Comparison of ENCODE assay signal across 8 cellular contexts in the genomic region with DNA sequence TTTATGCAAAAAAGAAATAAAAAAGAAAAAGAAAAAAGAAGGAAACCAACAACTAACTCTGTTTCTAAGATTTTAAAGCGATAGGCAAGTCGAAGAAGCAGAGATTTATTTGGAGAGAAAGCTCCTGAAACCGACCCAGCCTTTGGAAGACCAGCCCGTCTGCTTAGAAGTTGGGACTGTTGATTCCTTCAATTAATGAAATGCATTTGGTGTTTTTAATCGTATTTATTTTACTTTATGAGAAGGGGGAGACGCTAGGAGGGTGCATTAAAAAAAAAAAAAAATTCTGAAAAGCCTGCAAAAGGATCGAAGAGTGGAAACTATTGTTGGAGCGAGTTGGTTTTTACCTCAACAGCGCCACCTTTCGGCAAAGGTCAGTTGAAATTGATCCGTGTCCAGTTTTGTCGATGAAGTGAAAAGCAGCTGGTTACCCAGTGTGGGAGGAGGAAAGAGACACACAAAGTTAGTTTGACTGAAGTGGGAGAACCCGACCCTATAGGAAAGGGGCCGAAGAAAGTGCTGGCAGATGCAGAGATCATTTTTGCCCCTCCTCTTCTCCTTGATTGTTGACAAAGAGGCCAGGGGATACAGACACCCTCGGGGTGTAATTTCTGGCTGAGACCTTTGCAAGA. TPM values are rescaled to one million over a fixed set of nuclear protein-coding genes. Genes with fewer than 3 reads are reported as not detected.
DNase-seq lines count a peak whose midpoint lies in the region; ATAC-seq, FAIRE-seq and TF ChIP-seq lines count a peak whose summit lies in the region.

No MANE protein-coding gene starts in this region.

- DNase-seq in GDM1 (lab: John Stamatoyannopoulos, UW) (peak; percentile 27), NCI-H1092 (lab: John Stamatoyannopoulos, UW) (peak; percentile 59), T-helper 9 cell (peak; percentile 94), K562 (ENCODE audit: extremely low read depth in 1 of 4, low spot score in 3 of 4) (peak; percentile 60 to 76 (median 64)), iPS DF 4.7 (ENCODE audit: extremely low read depth, low spot score) (peak; percentile 78), retinal pigment epithelial cell (ENCODE audit: low read depth) (peak; percentile 46)

- H3K36me3 ChIP-seq in K562 (ENCODE audit: control insufficient read depth, insufficient read depth, low read length) = no peaks in the 10 kb centered on the region

- TF ChIP-seq CTCF in K562 (IDR thresholded peaks at IDR 0.05 in 2 of 3, conservative IDR thresholded peaks at IDR 0.05 in 1 of 3; ENCODE audit: insufficient read depth in 2 of 3, low read depth in 1 of 3, low read length in 3 of 3) (peak; percentile 62 to 85 (median 82)), retinal pigment epithelial cell (conservative IDR thresholded peaks at IDR 0.05; ENCODE audit: low read depth, low read length) (peak; percentile 69)

- peaks cover 0 to 27% of the 10 kb centered on the region in 2 experiments; a peak in 3 of 5 replicates for H3K4me1 ChIP-seq in K562 (replicated peaks in 1 of 2; ENCODE audit: control insufficient read depth in 2 of 2, insufficient read depth in 2 of 2, low read length in 2 of 2)

- no peak overlapping the region for H3K4me2 ChIP-seq in K562 (ENCODE audit: insufficient read depth, low read length)

- no peaks in the 10 kb centered on the region for H3K79me2 ChIP-seq in K562 (ENCODE audit: control insufficient read depth, insufficient read depth, low read length)

- peak; percentile 54 to 77 for TF ChIP-seq RAD21 in K562 (CRISPR knock-in tag; conservative IDR thresholded peaks at IDR 0.05 in 1 of 2, IDR thresholded peaks at IDR 0.05 in 1 of 2)

- no TSS peak for BruUV-seq in K562 (replicated peaks; lab: Mats Ljungman, UMichigan)

- H2AFZ ChIP-seq in K562 (ENCODE audit: low read depth, low read length) = peak overlapping the region; percentile 19; the same call in 1 of the 2 replicates

- H3K9ac ChIP-seq in K562 (ENCODE audit: insufficient read depth in 1 of 2, low read depth in 2 of 2, low read length in 2 of 2) = no peak overlapping the region

- TF ChIP-seq EP300 in K562 (IDR thresholded peaks at IDR 0.05; ENCODE audit: low read length) = 0 out of 2 replicates have a peak, but pooled peaks have one; percentile 11

- no peaks in the 10 kb centered on the region for H4K20me1 ChIP-seq in K562 (replicated peaks; ENCODE audit: control insufficient read depth, insufficient read depth, low read length)

- H3K9me1 ChIP-seq in K562 (ENCODE audit: control insufficient read depth, insufficient read depth, low read length) = no peaks in the 10 kb centered on the region

- POLR2A ChIA-PET in K562 (lab: Yijun Ruan, JAX) = interaction anchor here (0.7 kb wide), 1 partner anchor 854 kb away, joined by 3 read pairs; no protein-coding TSS in a partner anchor

- peak; percentile 84 for ATAC-seq in K562
- ATAC-seq in HG02938 (IDR thresholded peaks at IDR 0.05; ENCODE audit: unreplicated experiment) = no peak
- no peak for ATAC-seq in GM21619 (IDR thresholded peaks at IDR 0.05; ENCODE audit: unreplicated experiment)

- intact Hi-C loops in K562 (cut with micrococcal nuclease) = loop anchor here (2.0 to 5.0 kb wide), 3 partner anchors 267 to 1099 kb away; no protein-coding TSS in a partner anchor

- CTCF ChIA-PET in K562 (lab: Yijun Ruan, JAX; ENCODE audit: low intra/inter-chr PET ratio) = interaction anchor here (0.6 kb wide), 1 partner anchor 697 kb away, joined by 4 read pairs; no protein-coding TSS in a partner anchor

- no peaks in the 10 kb centered on the region for H3K9me3 ChIP-seq in K562 (replicated peaks; ENCODE audit: control insufficient read depth, insufficient read depth, low read depth, low read length)

- TF ChIP-seq POLR2A in K562 (conservative IDR thresholded peaks at IDR 0.05) = no peak

- H3K27ac ChIP-seq in K562 (ENCODE audit: extremely low read depth, low read depth, low read length) = no peak overlapping the region

- in situ Hi-C loops in K562 (cut with MboI) = no loop called here

- FAIRE-seq in K562 (lab: Jason Lieb, UNC) = peak; percentile 95

- H3K4me3 ChIP-seq in K562 (no peak overlapping the region), retinal pigment epithelial cell (ENCODE audit: low read length) (peak overlapping the region; percentile 84)

- 3% methylated on average over 15 of the region's 15 CpGs for WGBS in K562 (ENCODE audit: insufficient coverage, low coverage, missing lambda C conversion rate)

- H3K27me3 ChIP-seq in K562 (ENCODE audit: control insufficient read depth in 2 of 2, insufficient read depth in 2 of 2, low read length in 2 of 2) = peaks cover 13 to 19% of the 10 kb centered on the region in 2 experiments

TF ChIP-seq in K562, 482 proteins besides CTCF, POLR2A, EP300 and RAD21 (continues in another document):
- no peak for TF ChIP-seq ETS2 (tag; IDR thresholded peaks at IDR 0.05; ENCODE audit: borderline replicate concordance, poor library complexity, severe bottlenecking)
- no peak for TF ChIP-seq ZNF143 (CRISPR knock-in tag; IDR thresholded peaks at IDR 0.05)
- TF ChIP-seq, protein P1, sequence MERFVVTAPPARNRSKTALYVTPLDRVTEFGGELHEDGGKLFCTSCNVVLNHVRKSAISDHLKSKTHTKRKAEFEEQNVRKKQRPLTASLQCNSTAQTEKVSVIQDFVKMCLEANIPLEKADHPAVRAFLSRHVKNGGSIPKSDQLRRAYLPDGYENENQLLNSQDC (CRISPR knock-in tag; IDR thresholded peaks at IDR 0.05) = no peak
- TF ChIP-seq CBX2 (IDR thresholded peaks at IDR 0.05; ENCODE audit: insufficient read depth, low read length, poor library complexity, severe bottlenecking) = no peak
- TF ChIP-seq ZNF830 (CRISPR knock-in tag; IDR thresholded peaks at IDR 0.05) = no peak
- no peak for TF ChIP-seq CREB3 (tag; conservative IDR thresholded peaks at IDR 0.05; ENCODE audit: low read depth)
- TF ChIP-seq NR2C2 (CRISPR knock-in tag; IDR thresholded peaks at IDR 0.05) = no peak
- TF ChIP-seq NR2C2 (tag; IDR thresholded peaks at IDR 0.05) = no peak
- TF ChIP-seq SREBF2 (CRISPR knock-in tag; IDR thresholded peaks at IDR 0.05) = no peak
- no peak for TF ChIP-seq ZNF445 (CRISPR knock-in tag; IDR thresholded peaks at IDR 0.05; ENCODE audit: low read depth)
- TF ChIP-seq NFIC (IDR thresholded peaks at IDR 0.05) = peak; percentile 25; the same call in 1 of the 2 replicates
- TF ChIP-seq, protein P2, sequence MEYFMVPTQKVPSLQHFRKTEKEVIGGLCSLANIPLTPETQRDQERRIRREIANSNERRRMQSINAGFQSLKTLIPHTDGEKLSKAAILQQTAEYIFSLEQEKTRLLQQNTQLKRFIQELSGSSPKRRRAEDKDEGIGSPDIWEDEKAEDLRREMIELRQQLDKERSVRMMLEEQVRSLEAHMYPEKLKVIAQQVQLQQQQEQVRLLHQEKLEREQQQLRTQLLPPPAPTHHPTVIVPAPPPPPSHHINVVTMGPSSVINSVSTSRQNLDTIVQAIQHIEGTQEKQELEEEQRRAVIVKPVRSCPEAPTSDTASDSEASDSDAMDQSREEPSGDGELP (CRISPR knock-in tag; IDR thresholded peaks at IDR 0.05; ENCODE audit: borderline replicate concordance) = peak; percentile 27; the same call in 1 of the 2 replicates
- TF ChIP-seq, protein P3, sequence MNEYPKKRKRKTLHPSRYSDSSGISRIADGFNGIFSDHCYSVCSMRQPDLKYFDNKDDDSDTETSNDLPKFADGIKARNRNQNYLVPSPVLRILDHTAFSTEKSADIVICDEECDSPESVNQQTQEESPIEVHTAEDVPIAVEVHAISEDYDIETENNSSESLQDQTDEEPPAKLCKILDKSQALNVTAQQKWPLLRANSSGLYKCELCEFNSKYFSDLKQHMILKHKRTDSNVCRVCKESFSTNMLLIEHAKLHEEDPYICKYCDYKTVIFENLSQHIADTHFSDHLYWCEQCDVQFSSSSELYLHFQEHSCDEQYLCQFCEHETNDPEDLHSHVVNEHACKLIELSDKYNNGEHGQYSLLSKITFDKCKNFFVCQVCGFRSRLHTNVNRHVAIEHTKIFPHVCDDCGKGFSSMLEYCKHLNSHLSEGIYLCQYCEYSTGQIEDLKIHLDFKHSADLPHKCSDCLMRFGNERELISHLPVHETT (CRISPR knock-in tag; conservative IDR thresholded peaks at IDR 0.05 in 1 of 2, IDR thresholded peaks at IDR 0.05 in 1 of 2) = no peak
- 0 out of 2 replicates have a peak, but pooled peaks have one; percentile 22 for TF ChIP-seq MAFK (IDR thresholded peaks at IDR 0.05; ENCODE audit: low read length)

RNA-seq across cellular contexts. Expression of gene MAF, which starts 1.6 kb away (rescaled TPM):
- not detected in 2 replicates for total RNA-seq in K562 (2011; cell fraction: chromatin; rRNA removed; ENCODE audit: low replicate concordance)
- not detected in 2 replicates for total RNA-seq in K562 (2011; cell fraction: nucleolus; rRNA removed)
- total RNA-seq in K562 (2011; cell fraction: nucleoplasm; rRNA removed) = not detected in 2 replicates
- total RNA-seq in K562 (2014; rRNA removed) (0.29 TPM in 1 of 2 replicates, not detected in the other), K562 (2014; rRNA removed; fragmentation: Illumina TruSeq; extraction: Trizol) (not detected in 2 replicates), K562 (2015; rRNA removed; fragmentation: Illumina TruSeq; extraction: Trizol) (not detected in 2 replicates), K562 (2021) (0.16 and 0.18 TPM in 2 replicates)
- polyA plus RNA-seq in K562 (2011; rRNA removed) (0.01 TPM in 1 of 2 replicates, not detected in the other), K562 (2014; fragmentation: Illumina TruSeq; extraction: Trizol) (not detected in 2 replicates), K562 (2014; fragmentation: Nextera tagmentation; extraction: Ambion mirVana) (not detected), K562 (2014; rRNA removed) (not detected in 2 replicates)
- polyA plus RNA-seq in K562 (2011; cell fraction: cytosol; rRNA removed) = not detected in 2 replicates
- not detected in 2 replicates for polyA plus RNA-seq in K562 (2011; cell fraction: nucleus; rRNA removed)
- polyA plus RNA-seq in K562 (2012) = 0.01 TPM in 2 replicates
- not detected in 2 replicates for polyA minus RNA-seq in K562 (2011; rRNA and poly(A)+ RNA removed)
- polyA minus RNA-seq in K562 (2011; cell fraction: cytosol; rRNA and poly(A)+ RNA removed) = not detected in 2 replicates
- not detected in 2 replicates for polyA minus RNA-seq in K562 (2011; cell fraction: nucleus; rRNA and poly(A)+ RNA removed)

Comparison
In these comparisons a context has a peak if more than half of its experiments do, and no peak if none do; other contexts are left out.
1. DNase-seq: peak in every context shown above with its lines; median percentile 94 in T-helper 9 cell; 78 in iPS DF 4.7; 64 in K562; 59 in NCI-H1092; 46 in retinal pigment epithelial cell; 27 in GDM1.